In the genomic region with DNA sequence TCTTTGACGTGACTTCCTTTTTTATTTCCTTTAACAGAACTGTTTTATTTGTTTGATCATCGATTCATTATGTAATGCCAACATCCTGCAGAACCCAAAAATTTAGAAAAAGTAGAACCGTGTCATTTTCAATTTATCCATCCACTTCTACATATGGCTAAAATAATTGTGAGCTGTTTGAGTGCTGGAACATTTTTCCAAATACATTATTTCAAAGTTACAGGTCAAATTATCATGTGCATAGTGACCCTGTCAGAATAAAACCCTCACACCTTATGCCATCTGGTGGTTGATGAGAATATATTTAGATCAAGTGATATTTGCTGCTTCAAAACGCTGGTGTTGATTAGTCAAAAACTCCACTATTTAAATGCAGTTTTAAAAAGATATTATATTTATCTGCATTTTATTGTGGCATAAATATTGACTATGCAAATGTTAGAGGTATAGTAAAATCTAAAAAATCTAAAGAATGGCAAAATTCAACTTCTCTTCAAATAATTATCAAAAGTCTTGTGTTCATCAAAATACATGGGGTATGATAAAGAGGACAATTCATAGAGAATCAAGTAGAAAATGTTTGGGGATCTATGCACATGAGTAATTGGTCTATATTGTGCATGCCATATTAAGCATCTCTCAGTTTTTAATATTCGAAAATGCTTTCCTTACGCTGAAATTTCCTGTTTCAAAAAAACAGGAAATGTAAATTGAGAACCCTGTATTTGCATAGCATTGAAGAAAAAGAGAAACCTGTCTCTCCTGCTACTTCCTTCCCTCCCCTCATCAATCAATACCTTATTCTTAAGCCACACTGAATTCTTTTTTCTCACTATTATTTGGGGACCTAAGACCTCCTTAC, we compare ENCODE assay signal across 8 cellular contexts. TPM values are rescaled to one million over a fixed set of nuclear protein-coding genes. Genes with fewer than 3 reads are reported as not detected.
DNase-seq lines count a peak whose midpoint lies in the region; ATAC-seq, FAIRE-seq and TF ChIP-seq lines count a peak whose summit lies in the region.

No MANE protein-coding gene starts in this region.

- H3K4me3 ChIP-seq in K562, result no peak overlapping the region

- H3K27ac ChIP-seq in K562 (ENCODE audit: extremely low read depth, low read depth, low read length), result no peak overlapping the region

- WGBS in K562 (ENCODE audit: insufficient coverage, low coverage, missing lambda C conversion rate), result 0% methylated on average over 6 of the region's 6 CpGs

- in situ Hi-C loops in K562 (cut with MboI), result loop anchor here (5.0 kb wide), 1 partner anchor 626 kb away; no protein-coding TSS in a partner anchor

- no peaks in the 10 kb centered on the region; a peak in 1 of 5 replicates for H3K27me3 ChIP-seq in K562 (ENCODE audit: control insufficient read depth in 2 of 2, insufficient read depth in 2 of 2, low read length in 2 of 2)

- peak; percentile 36 for FAIRE-seq in GM18507 (lab: Jason Lieb, UNC)
- no peak for FAIRE-seq in K562 (lab: Jason Lieb, UNC)
- no peak for FAIRE-seq in GM19239 (lab: Jason Lieb, UNC)

- H3K36me3 ChIP-seq in K562 (ENCODE audit: control insufficient read depth, insufficient read depth, low read length), result no peaks in the 10 kb centered on the region

- no peaks in the 10 kb centered on the region for H3K9me3 ChIP-seq in K562 (replicated peaks; ENCODE audit: control insufficient read depth, insufficient read depth, low read depth, low read length)

- no peaks in the 10 kb centered on the region for H3K36me3 Mint-ChIP-seq in stimulated activated naive B cell treated with anti-CD40 and anti-IgM and Interleukin-4, amounts not matched to agents 10 μg/mL and 1 μg/mL and 100 μg/mL, for 72 hours

- H3K9me3 Mint-ChIP-seq in stimulated activated naive B cell treated with anti-CD40 and anti-IgM and Interleukin-4, amounts not matched to agents 10 μg/mL and 1 μg/mL and 100 μg/mL, for 72 hours, result no peaks in the 10 kb centered on the region

- intact Hi-C loops in K562 (cut with micrococcal nuclease), result loop anchor here (5.0 to 10.0 kb wide), 2 partner anchors 108 to 571 kb away; no protein-coding TSS in a partner anchor
- intact Hi-C loops in left colon (cut with DNase I, micrococcal nuclease), result loop anchor here in 1 of 2 donors (5.0 kb wide), 2 partner anchors 551 to 566 kb away; no protein-coding TSS in a partner anchor

- no peak for TF ChIP-seq EP300 in K562 (IDR thresholded peaks at IDR 0.05; ENCODE audit: low read length)

- BruUV-seq in K562 (replicated peaks; lab: Mats Ljungman, UMichigan), result no TSS peak

- no peak overlapping the region for H3K27ac Mint-ChIP-seq in stimulated activated naive B cell treated with anti-CD40 and anti-IgM and Interleukin-4, amounts not matched to agents 10 μg/mL and 1 μg/mL and 100 μg/mL, for 72 hours

- peak overlapping the region in 1 of 2 donors; percentile 29 for H3K4me3 Mint-ChIP-seq in stimulated activated naive B cell treated with anti-CD40 and anti-IgM and Interleukin-4, amounts not matched to agents 10 μg/mL and 1 μg/mL and 100 μg/mL, for 72 hours

- TF ChIP-seq POLR2A in K562 (conservative IDR thresholded peaks at IDR 0.05), result no peak

- DNase-seq in Ammon's horn (ENCODE audit: low spot score), result peak; percentile 50
- DNase-seq in GM18507 (ENCODE audit: extremely low spot score, insufficient read length, low read depth), result no peak
- DNase-seq in NCI-H446 (lab: John Stamatoyannopoulos, UW), result peak; percentile 59 to 77
- peak in 3 of 4 experiments; percentile 7 to 19 (median 10) for DNase-seq in K562 (ENCODE audit: extremely low read depth in 1 of 4, low spot score in 3 of 4)
- no peak for DNase-seq in left colon
- DNase-seq in stimulated activated naive B cell treated with anti-CD40 and anti-IgM and Interleukin-4, amounts not matched to agents 10 μg/mL and 1 μg/mL and 100 μg/mL, for 72 hours, result no peak
- DNase-seq in GM19239 (ENCODE audit: insufficient read length, low spot score), result no peak
- no peak for DNase-seq in NCI-H226

- H3K9ac ChIP-seq in K562 (ENCODE audit: insufficient read depth in 1 of 2, low read depth in 2 of 2, low read length in 2 of 2), result no peak overlapping the region

- ATAC-seq in K562 (0 out of 3 replicates have a peak, but pooled peaks have one; percentile 36), left colon (peak; percentile 61)
- no peak for ATAC-seq in stimulated activated naive B cell treated with anti-CD40 and anti-IgM and Interleukin-4, amounts not matched to agents 10 μg/mL and 1 μg/mL and 100 μg/mL, for 72 hours (replicated peaks)

- no peak overlapping the region for H3K4me2 ChIP-seq in K562 (ENCODE audit: insufficient read depth, low read length)

- peaks cover 12 to 14% of the 10 kb centered on the region in 2 donors for H3K27me3 Mint-ChIP-seq in stimulated activated naive B cell treated with anti-CD40 and anti-IgM and Interleukin-4, amounts not matched to agents 10 μg/mL and 1 μg/mL and 100 μg/mL, for 72 hours

- H4K20me1 ChIP-seq in K562 (replicated peaks; ENCODE audit: control insufficient read depth, insufficient read depth, low read length), result no peaks in the 10 kb centered on the region

- H3K9me1 ChIP-seq in K562 (ENCODE audit: control insufficient read depth, insufficient read depth, low read length), result no peaks in the 10 kb centered on the region

- TF ChIP-seq RAD21 in K562 (CRISPR knock-in tag; conservative IDR thresholded peaks at IDR 0.05 in 1 of 2, IDR thresholded peaks at IDR 0.05 in 1 of 2), result peak; percentile 35 to 57; a peak in 3 of 4 replicates

- CTCF ChIA-PET in K562 (lab: Yijun Ruan, JAX; ENCODE audit: low intra/inter-chr PET ratio), result interaction anchor here (0.8 to 2.4 kb wide), 4 partner anchors 551 to 1402 kb away, joined by 3 to 11 read pairs (median 6); no protein-coding TSS in a partner anchor

- peaks cover 9 to 15% of the 10 kb centered on the region in 2 donors for H3K4me1 Mint-ChIP-seq in stimulated activated naive B cell treated with anti-CD40 and anti-IgM and Interleukin-4, amounts not matched to agents 10 μg/mL and 1 μg/mL and 100 μg/mL, for 72 hours

- POLR2A ChIA-PET in K562 (lab: Yijun Ruan, JAX), result no interaction called here

- H2AFZ ChIP-seq in K562 (ENCODE audit: low read depth, low read length), result no peak overlapping the region

- H3K4me1 ChIP-seq in K562 (replicated peaks in 1 of 2; ENCODE audit: control insufficient read depth in 2 of 2, insufficient read depth in 2 of 2, low read length in 2 of 2), result no peaks in the 10 kb centered on the region

- TF ChIP-seq CTCF in K562 (IDR thresholded peaks at IDR 0.05 in 2 of 3, conservative IDR thresholded peaks at IDR 0.05 in 1 of 3; ENCODE audit: insufficient read depth in 2 of 3, low read depth in 1 of 3, low read length in 3 of 3), result peak in 2 of 3 experiments; percentile 15 to 43; a peak in 3 of 6 replicates

- H3K79me2 ChIP-seq in K562 (ENCODE audit: control insufficient read depth, insufficient read depth, low read length), result no peaks in the 10 kb centered on the region

TF ChIP-seq in K562, 482 proteins besides CTCF, POLR2A, EP300 and RAD21:
- TF ChIP-seq WHSC1 (IDR thresholded peaks at IDR 0.05; ENCODE audit: low read length) (no peak), SMC3 (conservative IDR thresholded peaks at IDR 0.05; ENCODE audit: insufficient read depth, low read depth, low read length) (0 out of 2 replicates have a peak, but pooled peaks have one; percentile 23)

RNA-seq across cellular contexts. Expression of gene UBE2U, which starts 39.7 kb away (rescaled TPM):
- not detected in 2 replicates for total RNA-seq in K562 (2011; cell fraction: chromatin; rRNA removed; ENCODE audit: low replicate concordance)
- total RNA-seq in K562 (2011; cell fraction: nucleolus; rRNA removed), result not detected in 2 replicates
- total RNA-seq in K562 (2011; cell fraction: nucleoplasm; rRNA removed), result not detected in 2 replicates
- total RNA-seq in K562 (2014; rRNA removed) (not detected in 2 replicates), K562 (2014; rRNA removed; fragmentation: Illumina TruSeq; extraction: Trizol) (not detected in 2 replicates), K562 (2015; rRNA removed; fragmentation: Illumina TruSeq; extraction: Trizol) (not detected in 2 replicates), K562 (2021) (not detected in 2 replicates), left colon (not detected)
- polyA plus RNA-seq in K562 (2011; rRNA removed) (not detected in 2 replicates), K562 (2014; fragmentation: Illumina TruSeq; extraction: Trizol) (not detected in 2 replicates), K562 (2014; fragmentation: Nextera tagmentation; extraction: Ambion mirVana) (not detected), K562 (2014; rRNA removed) (not detected in 2 replicates)
- not detected in 2 replicates for polyA plus RNA-seq in K562 (2011; cell fraction: cytosol; rRNA removed)
- not detected in 2 replicates for polyA plus RNA-seq in K562 (2011; cell fraction: nucleus; rRNA removed)
- not detected in 2 replicates for polyA plus RNA-seq in K562 (2012)
- polyA minus RNA-seq in K562 (2011; rRNA and poly(A)+ RNA removed), result not detected in 2 replicates
- not detected in 2 replicates for polyA minus RNA-seq in K562 (2011; cell fraction: cytosol; rRNA and poly(A)+ RNA removed)
- polyA minus RNA-seq in K562 (2011; cell fraction: nucleus; rRNA and poly(A)+ RNA removed), result not detected in 2 replicates

Comparison
In these comparisons a context has a peak if more than half of its experiments do, and no peak if none do; other contexts are left out.
1. DNase-seq: peak in Ammon's horn (single experiment), NCI-H446 (2 of 2) and K562 (3 of 4); none in GM18507 (single experiment), left colon (0 of 2), stimulated activated naive B cell treated with anti-CD40 and anti-IgM and Interleukin-4, amounts not matched to agents 10 μg/mL and 1 μg/mL and 100 μg/mL, for 72 hours (single experiment), GM19239 (single experiment) and NCI-H226 (single experiment).
2. ATAC-seq: peak in K562 (single experiment) and left colon (single experiment); none in stimulated activated naive B cell treated with anti-CD40 and anti-IgM and Interleukin-4, amounts not matched to agents 10 μg/mL and 1 μg/mL and 100 μg/mL, for 72 hours (0 of 2).